ENCODE assay signal across 8 cellular contexts in genomic region chr2:30146337-30147195, GRCh38. TPM values are rescaled to one million over a fixed set of nuclear protein-coding genes. Genes with fewer than 3 reads are reported as not detected.
DNase-seq lines count a peak whose midpoint lies in the region; ATAC-seq and TF ChIP-seq lines count a peak whose summit lies in the region.

Gene YPEL5 (plus strand): TSS chr2:30147007. CDS start chr2:30156652, 9,645 bp downstream.

- H3K4me1 ChIP-seq in ACC112 (ENCODE audit: control insufficient read depth, insufficient read depth, low read length, unreplicated experiment) (peaks cover 25% of the 10 kb centered on the region), breast epithelium (peaks cover 3 to 22% of the 10 kb centered on the region in 2 donors), iPS-18a (ENCODE audit: control insufficient read depth, low read depth, low read length) (peaks cover 36% of the 10 kb centered on the region), skeletal muscle satellite cell (ENCODE audit: control insufficient read depth, insufficient read depth, low read length) (peaks cover 20% of the 10 kb centered on the region)

- DNase-seq in NCI-H2196 treated with DMSO at 0.1 percent for 48 hours (lab: John Stamatoyannopoulos, UW; ENCODE audit: unreplicated experiment): peak; percentile 100
- peak; percentile 99 to 100 for DNase-seq in breast epithelium (ENCODE audit: low spot score in 2 of 2)

- H3K27ac ChIP-seq in ACC112 (ENCODE audit: low read depth, low read length) (peak within 1 kb of the TSS; percentile 81), VCaP (peak within 1 kb of the TSS; percentile 88), breast epithelium (peak within 1 kb of the TSS; percentile 99 to 100), iPS-18a (ENCODE audit: low read length) (no peak within 1 kb of the TSS)

- no peaks in the 10 kb centered on the region for H3K9me3 ChIP-seq in breast epithelium
- no peaks in the 10 kb centered on the region for H3K9me3 ChIP-seq in iPS-18a (ENCODE audit: control insufficient read depth, low read depth, low read length)
- no peaks in the 10 kb centered on the region for H3K9me3 ChIP-seq in skeletal muscle satellite cell (replicated peaks; ENCODE audit: low read length)

- peak within 1 kb of the TSS; percentile 86 for H2AFZ ChIP-seq in ACC112 (ENCODE audit: low read length, unreplicated experiment)

- peaks cover 30% of the 10 kb centered on the region for H3K79me2 ChIP-seq in ACC112 (ENCODE audit: control insufficient read depth, insufficient read depth, low read length, unreplicated experiment)

- TF ChIP-seq CTCF in VCaP (conservative IDR thresholded peaks at IDR 0.05) (no peak), breast epithelium (IDR thresholded peaks at IDR 0.05) (peak in 1 of 3 donors; percentile 19)

- H3K36me3 ChIP-seq in ACC112 (ENCODE audit: insufficient read depth, low read length) (peaks cover 12% of the 10 kb centered on the region; the same call in 1 of the 2 replicates), breast epithelium (peaks cover 3% of the 10 kb centered on the region), iPS-18a (ENCODE audit: control insufficient read depth, low read depth, low read length) (no peaks in the 10 kb centered on the region), skeletal muscle satellite cell (ENCODE audit: insufficient read depth, low read length) (peaks cover 14% of the 10 kb centered on the region)

- H3K9ac ChIP-seq in iPS-18a (ENCODE audit: low read length): peak within 1 kb of the TSS; percentile 85
- peak within 1 kb of the TSS; percentile 99 for H3K9ac ChIP-seq in skeletal muscle satellite cell (ENCODE audit: low read depth, low read length)

- peak within 1 kb of the TSS; percentile 96 for H3K4me2 ChIP-seq in skeletal muscle satellite cell (ENCODE audit: low read length)

- H3K4me3 ChIP-seq in ACC112 (ENCODE audit: low read depth, low read length): peak within 1 kb of the TSS; percentile 99
- peak within 1 kb of the TSS; percentile 91 to 96 (median 96) for H3K4me3 ChIP-seq in breast epithelium
- peak within 1 kb of the TSS; percentile 71 for H3K4me3 ChIP-seq in iPS-18a (ENCODE audit: low read length)
- H3K4me3 ChIP-seq in skeletal muscle satellite cell (ENCODE audit: low read length): peak within 1 kb of the TSS; percentile 94

- intact Hi-C loops in breast epithelium (cut with DNase I; ENCODE audit: low total_unique reads): no loop called here

- no peaks in the 10 kb centered on the region for H3K27me3 ChIP-seq in ACC112 (ENCODE audit: insufficient read depth, low read length)
- no peaks in the 10 kb centered on the region for H3K27me3 ChIP-seq in breast epithelium
- H3K27me3 ChIP-seq in iPS-18a (ENCODE audit: control insufficient read depth, insufficient read depth, low read length): peaks cover 11% of the 10 kb centered on the region
- H3K27me3 ChIP-seq in skeletal muscle satellite cell (ENCODE audit: control insufficient read depth, insufficient read depth, low read length): peaks cover 4% of the 10 kb centered on the region

- TF ChIP-seq POLR2A in breast epithelium (IDR thresholded peaks at IDR 0.05): peak; percentile 83

- peak; percentile 97 for ATAC-seq in GM18870 (IDR thresholded peaks at IDR 0.05; ENCODE audit: unreplicated experiment)
- peak; percentile 93 for ATAC-seq in HG03135 (IDR thresholded peaks at IDR 0.05; ENCODE audit: unreplicated experiment)

RNA-seq across cellular contexts. Expression of gene YPEL5, which starts in this region (rescaled TPM):
- total RNA-seq in breast epithelium: 100 to 1,000 TPM in 2 of 3 donors, 10 to 100 TPM in 1; 90.8 to 161 (median 104) TPM
- total RNA-seq in skeletal muscle satellite cell (2012; rRNA removed): 29.3 and 31.2 TPM in 2 replicates
